14 cellular contexts compared by ENCODE assay signal in the genomic region with DNA sequence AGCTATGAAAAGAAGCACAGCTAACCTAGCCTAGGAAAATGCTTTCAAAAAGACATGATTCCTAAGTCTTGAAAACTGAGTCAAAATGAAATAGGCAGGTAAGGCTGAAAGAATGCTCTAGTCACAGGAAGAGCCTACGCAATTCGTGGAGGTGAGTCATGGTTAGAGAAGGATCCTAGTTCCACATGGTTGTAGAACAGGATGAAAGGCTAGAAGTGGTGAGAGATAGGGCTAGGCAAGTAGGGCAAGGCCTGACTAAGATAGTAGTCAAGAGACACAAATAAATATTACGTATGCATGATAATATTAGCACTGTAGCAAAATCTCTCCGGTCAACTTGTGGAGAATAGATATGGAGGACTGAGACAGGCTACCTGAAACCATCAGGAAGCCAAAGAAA. TPM values are rescaled to one million over a fixed set of nuclear protein-coding genes. Genes with fewer than 3 reads are reported as not detected.
DNase-seq lines count a peak whose midpoint lies in the region; ATAC-seq and TF ChIP-seq lines count a peak whose summit lies in the region.
"Had no signal": no experiment of that assay in that cellular context is flagged by ENCODE, and none has a peak within 500 bp of the region (broad histone marks: within the 10 kb centered on the region; RNA-seq: fewer than 3 reads in every experiment).

No MANE protein-coding gene starts in this region.

- H3K79me2 ChIP-seq in HCT116 (ENCODE audit: insufficient read depth, low read length) (no peaks in the 10 kb centered on the region), SK-N-SH (ENCODE audit: insufficient read depth) (no peaks in the 10 kb centered on the region)

- H3K36me3 ChIP-seq in HCT116 (ENCODE audit: control insufficient read depth in 1 of 2, insufficient read depth in 2 of 2, low read length in 2 of 2), result no peaks in the 10 kb centered on the region
- H3K36me3 ChIP-seq in SK-N-SH (replicated peaks in 1 of 2; ENCODE audit: control insufficient read depth in 1 of 2, insufficient read depth in 2 of 2, low read length in 1 of 2), result no peaks in the 10 kb centered on the region
- H3K36me3 ChIP-seq in body of pancreas (replicated peaks in 1 of 2; ENCODE audit: insufficient read depth in 1 of 2, low read depth in 2 of 2), result no peaks in the 10 kb centered on the region
- H3K36me3 ChIP-seq: thyroid gland had no signal

- POLR2A ChIA-PET in HCT116 (lab: Charles Lee) (interaction anchor here (1.0 kb wide), 1 partner anchor 12 kb away, joined by 3 read pairs; no protein-coding TSS in a partner anchor), SK-N-SH (lab: Yijun Ruan, JAX) (no interaction called here)

- TF ChIP-seq EP300 in SK-N-SH (IDR thresholded peaks at IDR 0.05; ENCODE audit: borderline replicate concordance in 1 of 2, low read depth in 1 of 2, low read length in 1 of 2), result peak in 1 of 2 experiments; percentile 26; a peak in 1 of 4 replicates

- H4K20me1 ChIP-seq in HCT116 (ENCODE audit: insufficient read depth), result no peaks in the 10 kb centered on the region
- H4K20me1 ChIP-seq in SK-N-SH (ENCODE audit: insufficient read depth), result no peaks in the 10 kb centered on the region

- no peak overlapping the region for H3K27ac ChIP-seq in HCT116 (ENCODE audit: low read depth, low read length)
- peak overlapping the region in 1 of 2 experiments; percentile 45; a peak in 2 of 4 replicates for H3K27ac ChIP-seq in SK-N-SH (ENCODE audit: low read depth in 2 of 2, low read length in 1 of 2)
- no peak overlapping the region for H3K27ac ChIP-seq in body of pancreas
- H3K27ac ChIP-seq: thyroid gland had no signal

- BruUV-seq in HCT116 (replicated peaks; lab: Mats Ljungman, UMichigan), result no TSS peak

- TF ChIP-seq CTCF in HCT116 (IDR thresholded peaks at IDR 0.05 in 2 of 3, conservative IDR thresholded peaks at IDR 0.05 in 1 of 3; ENCODE audit: borderline replicate concordance in 1 of 3, insufficient read depth in 1 of 3, low read depth in 2 of 3, low read length in 2 of 3) (no peak), SK-N-SH (IDR thresholded peaks at IDR 0.05) (no peak), fibroblast of villous mesenchyme (IDR thresholded peaks at IDR 0.05; ENCODE audit: insufficient read depth, low read depth, low read length) (no peak), body of pancreas (IDR thresholded peaks at IDR 0.05) (no peak)

- peak overlapping the region; percentile 51 for H3K4me2 ChIP-seq in HCT116 (ENCODE audit: low read length)
- no peak overlapping the region for H3K4me2 ChIP-seq in SK-N-SH

- H2AFZ ChIP-seq in HCT116 (ENCODE audit: low read depth, low read length, poor library complexity, severe bottlenecking), result no peak overlapping the region
- no peak overlapping the region for H2AFZ ChIP-seq in SK-N-SH (ENCODE audit: low read depth)

- TF ChIP-seq POLR2A in HCT116 (IDR thresholded peaks at IDR 0.05; ENCODE audit: borderline replicate concordance, extremely low read depth, insufficient read depth, insufficient read length) (no peak), body of pancreas (IDR thresholded peaks at IDR 0.05) (no peak)

- RAD21 ChIA-PET in HCT116 (lab: Charles Lee; ENCODE audit: low non-redundant PET in 1 of 2, low total read pairs in 2 of 2, uncharacterized antibody in 2 of 2, unreplicated experiment in 2 of 2), result no interaction called here

- H3K4me3 ChIP-seq in HCT116 (replicated peaks in 1 of 2; ENCODE audit: low read depth in 1 of 2, low read length in 2 of 2) (peak overlapping the region in 1 of 2 experiments; percentile 15; a peak in 1 of 4 replicates), SK-N-SH (ENCODE audit: low read depth in 2 of 2, low read length in 1 of 2) (no peak overlapping the region), fibroblast of villous mesenchyme (ENCODE audit: low read depth, low read length) (no peak overlapping the region), skeletal muscle cell (ENCODE audit: low read depth, low read length) (no peak overlapping the region), body of pancreas (no peak overlapping the region)
- H3K4me3 ChIP-seq: thyroid gland had no signal

- TF ChIP-seq RAD21 in HCT116 (IDR thresholded peaks at IDR 0.05; ENCODE audit: low read depth), result no peak
- TF ChIP-seq RAD21 in SK-N-SH (IDR thresholded peaks at IDR 0.05; ENCODE audit: low read length), result no peak

- H3K9me3 ChIP-seq in HCT116 (ENCODE audit: control insufficient read depth in 1 of 2, insufficient read depth in 1 of 2, low read depth in 1 of 2, low read length in 2 of 2) (no peaks in the 10 kb centered on the region), SK-N-SH (no peaks in the 10 kb centered on the region), body of pancreas (no peaks in the 10 kb centered on the region)
- H3K9me3 ChIP-seq: thyroid gland had no signal

- CTCF ChIA-PET in HCT116 (lab: Charles Lee) (no interaction called here), SK-N-SH (lab: Yijun Ruan, JAX) (no interaction called here)

- peaks cover 0 to 16% of the 10 kb centered on the region in 2 experiments; a peak in 2 of 4 replicates for H3K4me1 ChIP-seq in HCT116 (ENCODE audit: control insufficient read depth in 1 of 2, insufficient read depth in 2 of 2, low read length in 2 of 2)
- H3K4me1 ChIP-seq in SK-N-SH (ENCODE audit: control insufficient read depth in 1 of 2, insufficient read depth in 2 of 2, low read depth in 1 of 2, low read length in 1 of 2), result no peaks in the 10 kb centered on the region
- H3K4me1 ChIP-seq in body of pancreas, result no peaks in the 10 kb centered on the region
- H3K4me1 ChIP-seq: thyroid gland had no signal

- intact Hi-C loops in HCT116 (cut with micrococcal nuclease) (no loop called here), body of pancreas (cut with DNase I) (no loop called here)

- H3K27me3 ChIP-seq in HCT116 (ENCODE audit: insufficient read depth, low read length) (no peaks in the 10 kb centered on the region), SK-N-SH (ENCODE audit: insufficient read depth) (no peaks in the 10 kb centered on the region), body of pancreas (no peaks in the 10 kb centered on the region)
- H3K27me3 ChIP-seq: thyroid gland had no signal

- ATAC-seq in HCT116 (peak; percentile 87), body of pancreas (no peak), HG03280 (IDR thresholded peaks at IDR 0.05; ENCODE audit: unreplicated experiment) (no peak)

- WGBS in SK-N-SH (ENCODE audit: low lambda C conversion rate), result 19% methylated on average over 4 of the region's 4 CpGs
- 78 to 80% methylated on average over 4 of the region's 4 CpGs for WGBS in body of pancreas, 2 donors

- H3K9ac ChIP-seq in HCT116 (ENCODE audit: low read length), result no peak overlapping the region
- no peak overlapping the region for H3K9ac ChIP-seq in SK-N-SH

- H3K9me2 ChIP-seq in HCT116 (ENCODE audit: insufficient read depth) (no peaks in the 10 kb centered on the region), SK-N-SH (no peaks in the 10 kb centered on the region)

- H3F3A ChIP-seq in SK-N-SH (replicated peaks; ENCODE audit: insufficient read depth), result peaks cover 3% of the 10 kb centered on the region

- peak; percentile 79 for DNase-seq in HCT116 (ENCODE audit: low read depth, low spot score)
- DNase-seq in SK-N-SH, result no peak
- DNase-seq in fibroblast of villous mesenchyme (ENCODE audit: low read depth), result peak; percentile 10
- peak; percentile 57 for DNase-seq in skeletal muscle cell (ENCODE audit: low read depth)
- DNase-seq in body of pancreas, result no peak
- no peak for DNase-seq in NCI-H1048 (lab: John Stamatoyannopoulos, UW)
- no peak for DNase-seq in hypothalamus (lab: John Stamatoyannopoulos, UW)
- DNase-seq: DMS79, H9, Karpas-422, naive B cell, thyroid gland had no signal

TF ChIP-seq in HCT116, 20 proteins besides CTCF, POLR2A, EP300 and RAD21 (continues in another document):
- TF ChIP-seq SP1 (IDR thresholded peaks at IDR 0.05; ENCODE audit: low read depth), result peak; percentile 72
- 0 out of 2 replicates have a peak, but pooled peaks have one; percentile 33 for TF ChIP-seq SRF (IDR thresholded peaks at IDR 0.05; ENCODE audit: low read depth)

TF ChIP-seq in SK-N-SH, 30 proteins besides CTCF, POLR2A, EP300 and RAD21:
- TF ChIP-seq NFIC (IDR thresholded peaks at IDR 0.05; ENCODE audit: borderline replicate concordance) (0 out of 2 replicates have a peak, but pooled peaks have one; percentile 12), MEF2A (IDR thresholded peaks at IDR 0.05; ENCODE audit: borderline replicate concordance, low read depth) (peak; percentile 78), FOSL2 (IDR thresholded peaks at IDR 0.05; ENCODE audit: borderline replicate concordance, low read depth) (peak; percentile 65; the same call in 1 of the 2 replicates), TCF12 (IDR thresholded peaks at IDR 0.05) (peak; percentile 50), EZH2phosphoT487 (IDR thresholded peaks at IDR 0.05; ENCODE audit: borderline replicate concordance, low read depth) (no peak), JUND (IDR thresholded peaks at IDR 0.05) (peak; percentile 61), NRF1 (IDR thresholded peaks at IDR 0.05; ENCODE audit: low read depth, low read length) (no peak), ELF1 (IDR thresholded peaks at IDR 0.05) (no peak)
- TF ChIP-seq, protein P1, sequence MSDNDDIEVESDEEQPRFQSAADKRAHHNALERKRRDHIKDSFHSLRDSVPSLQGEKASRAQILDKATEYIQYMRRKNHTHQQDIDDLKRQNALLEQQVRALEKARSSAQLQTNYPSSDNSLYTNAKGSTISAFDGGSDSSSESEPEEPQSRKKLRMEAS (IDR thresholded peaks at IDR 0.05; ENCODE audit: low read depth), result 0 out of 2 replicates have a peak, but pooled peaks have one; percentile 29

RNA-seq across cellular contexts. Expression of a gene that starts 47.2 kb away (rescaled TPM):
- total RNA-seq in HCT116 (2021; ENCODE audit: unreplicated experiment), result not detected
- not detected in 2 replicates for polyA plus RNA-seq in HCT116 (2012)
- polyA plus RNA-seq in SK-N-SH (2012; rRNA removed), result 0.05 and 0.15 TPM in 2 replicates
- polyA plus RNA-seq in SK-N-SH (2012; cell fraction: cytosol; rRNA removed), result 0.04 and 0.08 TPM in 2 replicates
- polyA plus RNA-seq in SK-N-SH (2012; cell fraction: nucleus; rRNA removed), result 0.38 and 0.98 TPM in 2 replicates
- total RNA-seq in fibroblast of villous mesenchyme, result not detected in 2 replicates
- total RNA-seq in body of pancreas, result not detected
- total RNA-seq: H9, skeletal muscle tissue, thyroid gland had no signal

RNA-seq across cellular contexts. Expression of a gene that starts 47.3 kb away (rescaled TPM):
- total RNA-seq in HCT116 (2021; ENCODE audit: unreplicated experiment) (not detected), fibroblast of villous mesenchyme (not detected in 2 replicates), body of pancreas (not detected)
- polyA plus RNA-seq in HCT116 (2012), result not detected in 2 replicates
- not detected in 2 replicates for polyA plus RNA-seq in SK-N-SH (2012; rRNA removed)
- not detected in 2 replicates for polyA plus RNA-seq in SK-N-SH (2012; cell fraction: cytosol; rRNA removed)
- not detected in 2 replicates for polyA plus RNA-seq in SK-N-SH (2012; cell fraction: nucleus; rRNA removed)
- total RNA-seq: H9, skeletal muscle tissue had no signal

Comparison
In these comparisons a context has a peak if more than half of its experiments do, and no peak if none do; other contexts are left out.
1. DNase-seq: peak in HCT116 (single experiment), fibroblast of villous mesenchyme (single experiment) and skeletal muscle cell (single experiment); none in SK-N-SH (single experiment), body of pancreas (0 of 4), NCI-H1048 (single experiment) and hypothalamus (0 of 51).